Comparison of ENCODE assay signal across 3 cellular contexts in the genomic region with DNA sequence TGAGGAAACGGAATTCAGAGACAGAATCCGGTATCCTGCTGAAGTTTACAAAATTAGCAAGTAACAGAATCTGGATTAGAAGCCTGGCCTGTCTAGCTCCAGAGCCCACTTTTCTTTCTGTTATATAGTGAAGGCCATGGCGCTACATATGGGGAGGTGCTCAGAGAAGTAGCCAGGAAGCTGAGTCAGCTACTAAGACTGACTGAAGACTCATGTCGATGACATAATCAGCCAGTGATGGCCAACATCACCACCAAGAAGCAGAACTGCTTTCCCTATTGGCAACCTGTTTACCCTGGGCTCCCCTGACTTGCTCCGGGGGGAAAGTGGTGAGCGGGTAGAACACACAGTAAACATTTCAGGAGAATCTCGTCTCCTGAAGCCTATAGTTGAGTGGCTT.
TF ChIP-seq lines count a peak whose summit lies in the region.

No MANE protein-coding gene starts in this region.

TF ChIP-seq in HepG2, 621 proteins besides CTCF, POLR2A, EP300 and RAD21:
- TF ChIP-seq ATF7 (IDR thresholded peaks at IDR 0.05) = 0 out of 2 replicates have a peak, but pooled peaks have one; percentile 5
- TF ChIP-seq ATF7 (CRISPR knock-in tag; IDR thresholded peaks at IDR 0.05) = no peak
- no peak for TF ChIP-seq ZNF660 (CRISPR knock-in tag; IDR thresholded peaks at IDR 0.05; ENCODE audit: borderline replicate concordance, low read depth)
- TF ChIP-seq MAFK (conservative IDR thresholded peaks at IDR 0.05 in 1 of 2, IDR thresholded peaks at IDR 0.05 in 1 of 2; ENCODE audit: low read length in 2 of 2) = 0 out of 4 replicates have a peak, but pooled peaks of 1 of the 2 experiments have one; percentile 10

TF ChIP-seq in K562, 482 proteins besides CTCF, POLR2A, EP300 and RAD21:
- TF ChIP-seq, protein P1, sequence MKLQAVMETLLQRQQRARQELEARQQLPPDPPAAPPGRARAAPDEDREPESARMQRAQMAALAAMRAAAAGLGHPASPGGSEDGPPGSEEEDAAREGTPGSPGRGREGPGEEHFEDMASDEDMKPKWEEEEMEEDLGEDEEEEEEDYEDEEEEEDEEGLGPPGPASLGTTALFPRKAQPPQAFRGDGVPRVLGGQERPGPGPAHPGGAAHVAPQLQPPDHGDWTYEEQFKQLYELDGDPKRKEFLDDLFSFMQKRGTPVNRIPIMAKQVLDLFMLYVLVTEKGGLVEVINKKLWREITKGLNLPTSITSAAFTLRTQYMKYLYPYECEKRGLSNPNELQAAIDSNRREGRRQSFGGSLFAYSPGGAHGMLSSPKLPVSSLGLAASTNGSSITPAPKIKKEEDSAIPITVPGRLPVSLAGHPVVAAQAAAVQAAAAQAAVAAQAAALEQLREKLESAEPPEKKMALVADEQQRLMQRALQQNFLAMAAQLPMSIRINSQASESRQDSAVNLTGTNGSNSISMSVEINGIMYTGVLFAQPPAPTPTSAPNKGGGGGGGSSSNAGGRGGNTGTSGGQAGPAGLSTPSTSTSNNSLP (IDR thresholded peaks at IDR 0.05; ENCODE audit: borderline replicate concordance, low read depth, low read length) = no peak
- peak; percentile 17; the same call in 1 of the 2 replicates for TF ChIP-seq C11orf30 (IDR thresholded peaks at IDR 0.05; ENCODE audit: low read depth)
- 0 out of 2 replicates have a peak, but pooled peaks have one; percentile 8 for TF ChIP-seq ZNF316 (IDR thresholded peaks at IDR 0.05)
TF ChIP-seq in K562: peak in this region for 2.

TF ChIP-seq in HEK293T, 16 proteins besides CTCF, POLR2A, EP300 and RAD21:
- no peak for TF ChIP-seq NFRKB (IDR thresholded peaks at IDR 0.05)
- no peak for TF ChIP-seq FOXA1 (IDR thresholded peaks at IDR 0.05)
- no peak for TF ChIP-seq SP1 (IDR thresholded peaks at IDR 0.05)
- TF ChIP-seq L3MBTL2 (conservative IDR thresholded peaks at IDR 0.05) = no peak
- TF ChIP-seq TARDBP (IDR thresholded peaks at IDR 0.05) = no peak
- TF ChIP-seq ZNF384 (IDR thresholded peaks at IDR 0.05) = no peak
- TF ChIP-seq, protein P2, sequence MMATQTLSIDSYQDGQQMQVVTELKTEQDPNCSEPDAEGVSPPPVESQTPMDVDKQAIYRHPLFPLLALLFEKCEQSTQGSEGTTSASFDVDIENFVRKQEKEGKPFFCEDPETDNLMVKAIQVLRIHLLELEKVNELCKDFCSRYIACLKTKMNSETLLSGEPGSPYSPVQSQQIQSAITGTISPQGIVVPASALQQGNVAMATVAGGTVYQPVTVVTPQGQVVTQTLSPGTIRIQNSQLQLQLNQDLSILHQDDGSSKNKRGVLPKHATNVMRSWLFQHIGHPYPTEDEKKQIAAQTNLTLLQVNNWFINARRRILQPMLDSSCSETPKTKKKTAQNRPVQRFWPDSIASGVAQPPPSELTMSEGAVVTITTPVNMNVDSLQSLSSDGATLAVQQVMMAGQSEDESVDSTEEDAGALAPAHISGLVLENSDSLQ (IDR thresholded peaks at IDR 0.05) = no peak
- TF ChIP-seq FOXK2 (IDR thresholded peaks at IDR 0.05) = no peak
- TF ChIP-seq HDGF (IDR thresholded peaks at IDR 0.05; ENCODE audit: borderline replicate concordance) = no peak
- TF ChIP-seq ARNT (IDR thresholded peaks at IDR 0.05) = no peak
- TF ChIP-seq SUZ12 (IDR thresholded peaks at IDR 0.05) = no peak
- TF ChIP-seq CTBP1 (IDR thresholded peaks at IDR 0.05; ENCODE audit: borderline replicate concordance) = no peak
- no peak for TF ChIP-seq ELF4 (IDR thresholded peaks at IDR 0.05)
- no peak for TF ChIP-seq BHLHE40 (IDR thresholded peaks at IDR 0.05; ENCODE audit: borderline replicate concordance)
- no peak for TF ChIP-seq FOXM1 (IDR thresholded peaks at IDR 0.05; ENCODE audit: borderline replicate concordance)
- TF ChIP-seq LEF1 (IDR thresholded peaks at IDR 0.05; ENCODE audit: borderline replicate concordance) = no peak
